Comparison of ENCODE assay signal across 19 cellular contexts in the genomic region with DNA sequence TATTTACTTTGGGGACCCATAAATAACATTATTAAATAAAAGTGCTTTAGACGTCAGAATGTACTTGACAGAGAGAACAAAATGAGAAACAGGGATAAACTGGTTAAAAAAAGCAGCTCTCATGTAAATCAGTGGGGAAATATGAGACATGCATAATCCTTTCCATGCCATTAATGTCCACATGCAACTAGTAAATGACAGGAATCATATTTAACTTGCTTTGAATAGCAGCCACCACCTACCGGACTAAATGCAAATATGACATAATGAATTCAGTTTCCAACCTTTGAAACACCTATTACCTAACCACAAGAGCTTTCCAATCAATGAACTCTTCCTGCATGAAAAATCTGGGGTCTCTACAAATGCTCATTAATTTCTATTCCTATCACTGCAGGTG. TPM values are rescaled to one million over a fixed set of nuclear protein-coding genes. Genes with fewer than 3 reads are reported as not detected.
DNase-seq lines count a peak whose midpoint lies in the region; ATAC-seq and TF ChIP-seq lines count a peak whose summit lies in the region.
"Had no signal": no experiment of that assay in that cellular context is flagged by ENCODE, and none has a peak within 500 bp of the region (broad histone marks: within the 10 kb centered on the region; RNA-seq: fewer than 3 reads in every experiment).

No MANE protein-coding gene starts in this region.

- H3K27ac ChIP-seq in Panc1 (ENCODE audit: low read length), result no peak overlapping the region

- no peak for ATAC-seq in Panc1
- ATAC-seq in HG03439 (IDR thresholded peaks at IDR 0.05; ENCODE audit: unreplicated experiment), result no peak
- ATAC-seq: HCT116, PC-3 had no signal

- CTCF ChIA-PET in Panc1 (lab: Charles Lee), result no interaction called here
- CTCF ChIA-PET in activated naive CD4-positive, alpha-beta T cell treated with anti-CD3 and anti-CD28 coated beads, Interleukin-2, amount 10 ng/mL, durations not matched to agents 7 days and 5 days (lab: Charles Lee), result no interaction called here

- peaks cover under 1% of the 10 kb centered on the region for H3K36me3 Mint-ChIP-seq in nephron (ENCODE audit: low read depth)
- H3K36me3 Mint-ChIP-seq in activated naive CD4-positive, alpha-beta T cell treated with anti-CD3 and anti-CD28 coated beads, Interleukin-2, amount 10 ng/mL, durations not matched to agents 7 days and 5 days, result no peaks in the 10 kb centered on the region

- no peaks in the 10 kb centered on the region for H3K27me3 Mint-ChIP-seq in nephron (ENCODE audit: low read depth)
- H3K27me3 Mint-ChIP-seq in activated naive CD4-positive, alpha-beta T cell treated with anti-CD3 and anti-CD28 coated beads, Interleukin-2, amount 10 ng/mL, durations not matched to agents 7 days and 5 days, result no peaks in the 10 kb centered on the region

- POLR2A ChIA-PET in Panc1 (lab: Charles Lee), result interaction anchor here (0.7 kb wide), 1 partner anchor 1616 kb away, joined by 3 read pairs; no protein-coding TSS in a partner anchor

- no peaks in the 10 kb centered on the region for H3K36me3 ChIP-seq in Panc1 (ENCODE audit: control insufficient read depth, insufficient read depth, low read length)

- TF ChIP-seq CTCF in Panc1 (IDR thresholded peaks at IDR 0.05) (no peak), nephron (IDR thresholded peaks at IDR 0.05; ENCODE audit: unreplicated experiment in 3 of 3) (no peak)

- TSS peak; percentile 7 for BruUV-seq in Panc1 (replicated peaks; lab: Mats Ljungman, UMichigan)

- H3K4me3 ChIP-seq in Panc1 (ENCODE audit: low read depth in 2 of 2, low read length in 2 of 2), result no peak overlapping the region

- peak overlapping the region in 2 of 3 experiments; percentile 58 to 71 for H3K27ac Mint-ChIP-seq in nephron
- no peak overlapping the region for H3K27ac Mint-ChIP-seq in activated naive CD4-positive, alpha-beta T cell treated with anti-CD3 and anti-CD28 coated beads, Interleukin-2, amount 10 ng/mL, durations not matched to agents 7 days and 5 days
- H3K27ac Mint-ChIP-seq: CD14-positive monocyte had no signal

- peaks cover 54% of the 10 kb centered on the region for H3K4me1 ChIP-seq in Panc1 (ENCODE audit: control insufficient read depth, insufficient read depth, low read length)

- in situ Hi-C loops in Panc1 (cut with HindIII; ENCODE audit: low pct_unique_long_range_greater_than_20kb, low sequenced_read_pairs), result no loop called here

- no peaks in the 10 kb centered on the region for H3K9me3 ChIP-seq in Panc1 (ENCODE audit: control insufficient read depth, insufficient read depth, low read depth, low read length)

- no peaks in the 10 kb centered on the region for H3K27me3 ChIP-seq in Panc1 (ENCODE audit: control insufficient read depth, insufficient read depth, low read length)

- H3K4me1 Mint-ChIP-seq in nephron, result peaks cover 41% of the 10 kb centered on the region
- H3K4me1 Mint-ChIP-seq in activated naive CD4-positive, alpha-beta T cell treated with anti-CD3 and anti-CD28 coated beads, Interleukin-2, amount 10 ng/mL, durations not matched to agents 7 days and 5 days, result peaks cover 2% of the 10 kb centered on the region

- no peak overlapping the region for H3K4me3 Mint-ChIP-seq in nephron
- H3K4me3 Mint-ChIP-seq in activated naive CD4-positive, alpha-beta T cell treated with anti-CD3 and anti-CD28 coated beads, Interleukin-2, amount 10 ng/mL, durations not matched to agents 7 days and 5 days, result no peak overlapping the region
- H3K4me3 Mint-ChIP-seq: CD14-positive monocyte had no signal

- intact Hi-C loops in Panc1 (cut with micrococcal nuclease; ENCODE audit: unreplicated experiment), result no loop called here

- DNase-seq in NCI-H2081 (lab: John Stamatoyannopoulos, UW), result peak; percentile 8 to 48
- no peak for DNase-seq in NCI-H2081 treated with DMSO at 0.1 percent for 48 hours (lab: John Stamatoyannopoulos, UW)
- peak; percentile 79 for DNase-seq in NCI-H1048 (lab: John Stamatoyannopoulos, UW)
- DNase-seq in Panc1 (ENCODE audit: low read depth, low spot score), result no peak
- no peak for DNase-seq in activated naive CD4-positive, alpha-beta T cell treated with anti-CD3 and anti-CD28 coated beads, Interleukin-2, amount 10 ng/mL, durations not matched to agents 7 days and 5 days
- DNase-seq in foreskin melanocyte, result no peak
- DNase-seq: 8988T; COR-L47; DMS153; KBM-7; NCI-H1092 treated with DMSO at 0.1 percent for 48 hours; NCI-H1930; NCI-H510A treated with DMSO at 0.1 percent for 48 hours; NK-92 treated with Interleukin-12 subunit alpha and Interleukin-12 subunit beta, amount 100 ng/mL, for 24 hours; PC-3 had no signal

- H3K9me3 Mint-ChIP-seq in nephron, result no peaks in the 10 kb centered on the region
- H3K9me3 Mint-ChIP-seq in activated naive CD4-positive, alpha-beta T cell treated with anti-CD3 and anti-CD28 coated beads, Interleukin-2, amount 10 ng/mL, durations not matched to agents 7 days and 5 days, result no peaks in the 10 kb centered on the region
- H3K9me3 Mint-ChIP-seq: CD14-positive monocyte had no signal

RNA-seq across cellular contexts. Expression of a gene that starts 19.6 kb away (rescaled TPM):
- total RNA-seq in Panc1 (2021; ENCODE audit: unreplicated experiment), result 28.3 TPM
- 9.2 TPM for polyA plus RNA-seq in Panc1 (2012; ENCODE audit: insufficient read length)

RNA-seq across cellular contexts. Expression of a gene that starts 20.0 kb away (rescaled TPM):
- 70.6 TPM for total RNA-seq in Panc1 (2021; ENCODE audit: unreplicated experiment)
- 35.8 TPM for polyA plus RNA-seq in Panc1 (2012; ENCODE audit: insufficient read length)

Comparison
In these comparisons a context has a peak if more than half of its experiments do, and no peak if none do; other contexts are left out.
1. DNase-seq: peak in NCI-H2081 (2 of 2) and NCI-H1048 (single experiment); none in NCI-H2081 treated with DMSO at 0.1 percent for 48 hours (single experiment), Panc1 (single experiment), activated naive CD4-positive, alpha-beta T cell treated with anti-CD3 and anti-CD28 coated beads, Interleukin-2, amount 10 ng/mL, durations not matched to agents 7 days and 5 days (single experiment) and foreskin melanocyte (single experiment).